ENCODE assay signal across 8 cellular contexts in genomic region chr7:16647435-16647960, GRCh38. TPM values are rescaled to one million over a fixed set of nuclear protein-coding genes. Genes with fewer than 3 reads are reported as not detected.
DNase-seq lines count a peak whose midpoint lies in the region; ATAC-seq and TF ChIP-seq lines count a peak whose summit lies in the region.

No MANE protein-coding gene starts in this region.

- TF ChIP-seq EP300 in upper lobe of left lung (IDR thresholded peaks at IDR 0.05), result no peak

- no peaks in the 10 kb centered on the region for H3K36me3 ChIP-seq in CD8-positive, alpha-beta memory T cell (ENCODE audit: insufficient read depth, low read length)
- no peaks in the 10 kb centered on the region for H3K36me3 ChIP-seq in upper lobe of left lung

- no peak for TF ChIP-seq POLR2A in upper lobe of left lung (IDR thresholded peaks at IDR 0.05)

- no peak overlapping the region for H3K4me3 ChIP-seq in CD8-positive, alpha-beta memory T cell (ENCODE audit: low read length)
- H3K4me3 ChIP-seq in LNCaP clone FGC (ENCODE audit: low read depth, low read length) (peak overlapping the region; percentile 89), upper lobe of left lung (peak overlapping the region in 2 of 4 donors; percentile 73 to 84)

- WGBS in upper lobe of left lung, 2 donors, result 54 to 66% methylated on average over 2 of the region's 2 CpGs

- no peak overlapping the region for H3K27ac ChIP-seq in CD8-positive, alpha-beta memory T cell (ENCODE audit: low read depth, low read length)
- no peak overlapping the region for H3K27ac ChIP-seq in upper lobe of left lung

- peak overlapping the region; percentile 95 to 100 (median 98) for H3K4me3 Mint-ChIP-seq in CD8-positive, alpha-beta memory T cell
- H3K4me3 Mint-ChIP-seq in MCF 10A (ENCODE audit: unreplicated experiment) (peak overlapping the region; percentile 86), natural killer cell (peak overlapping the region; percentile 99)

- TF ChIP-seq CTCF in LNCaP clone FGC (IDR thresholded peaks at IDR 0.05; ENCODE audit: control insufficient read depth, extremely low read depth, insufficient read depth), result no peak
- TF ChIP-seq CTCF in MCF 10A (IDR thresholded peaks at IDR 0.05; ENCODE audit: unreplicated experiment), result no peak
- TF ChIP-seq CTCF in natural killer cell (IDR thresholded peaks at IDR 0.05), result no peak
- TF ChIP-seq CTCF in upper lobe of left lung (IDR thresholded peaks at IDR 0.05), result no peak

- peak overlapping the region in 6 of 8 donors; percentile 6 to 89 (median 58) for H3K27ac Mint-ChIP-seq in CD8-positive, alpha-beta memory T cell
- H3K27ac Mint-ChIP-seq in MCF 10A (ENCODE audit: low read depth, unreplicated experiment), result no peak overlapping the region
- H3K27ac Mint-ChIP-seq in natural killer cell, result peak overlapping the region; percentile 94 to 96

- H3K4me1 Mint-ChIP-seq in CD8-positive, alpha-beta memory T cell, result peaks cover 69 to 78% (median 77%) of the 10 kb centered on the region in 3 donors
- H3K4me1 Mint-ChIP-seq in MCF 10A (ENCODE audit: insufficient read depth, unreplicated experiment) (peaks cover 39% of the 10 kb centered on the region), natural killer cell (peaks cover 71 to 72% of the 10 kb centered on the region in 2 donors)

- peaks cover 0 to 19% (median 2%) of the 10 kb centered on the region in 3 donors for H3K36me3 Mint-ChIP-seq in CD8-positive, alpha-beta memory T cell
- no peaks in the 10 kb centered on the region for H3K36me3 Mint-ChIP-seq in MCF 10A (ENCODE audit: insufficient read depth, unreplicated experiment)
- no peaks in the 10 kb centered on the region for H3K36me3 Mint-ChIP-seq in natural killer cell

- BruUV-seq in MCF 10A (replicated peaks; lab: Mats Ljungman, UMichigan), result no TSS peak

- no peaks in the 10 kb centered on the region for H3K27me3 ChIP-seq in CD8-positive, alpha-beta memory T cell (ENCODE audit: insufficient read depth, low read length, poor library complexity, severe bottlenecking)
- H3K27me3 ChIP-seq in upper lobe of left lung, result no peaks in the 10 kb centered on the region

- intact Hi-C loops in MCF 10A (cut with micrococcal nuclease) (loop anchor here (5.0 kb wide), 1 partner anchor 105 kb away; the partner anchor contains the start of gene TSPAN13), natural killer cell (cut with micrococcal nuclease) (loop anchor here (5.0 to 10.0 kb wide), 2 partner anchors 83 to 585 kb away; no protein-coding TSS in a partner anchor)

- no peaks in the 10 kb centered on the region for H3K9me3 ChIP-seq in CD8-positive, alpha-beta memory T cell (ENCODE audit: low read length)
- no peaks in the 10 kb centered on the region for H3K9me3 ChIP-seq in upper lobe of left lung

- CTCF ChIA-PET in CD8-positive, alpha-beta memory T cell (lab: Charles Lee), result interaction anchor here (1.5 kb wide), 1 partner anchor 12 kb away, joined by 3 read pairs; no protein-coding TSS in a partner anchor
- CTCF ChIA-PET in MCF 10A (lab: Yijun Ruan, JAX), result interaction anchor here (0.6 to 1.6 kb wide), 4 partner anchors 9 to 44 kb away, joined by 3 to 4 read pairs (median 4); no protein-coding TSS in a partner anchor

- ATAC-seq in natural killer cell (no peak), HG03457 (IDR thresholded peaks at IDR 0.05; ENCODE audit: unreplicated experiment) (no peak), upper lobe of left lung (ENCODE audit: low FRiP score in 2 of 2) (no peak)

- peaks cover 47% of the 10 kb centered on the region for H3K4me1 ChIP-seq in CD8-positive, alpha-beta memory T cell (ENCODE audit: insufficient read depth, low read length)
- H3K4me1 ChIP-seq in upper lobe of left lung, result peaks cover 14 to 40% (median 33%) of the 10 kb centered on the region in 4 donors

- POLR2A ChIA-PET in CD8-positive, alpha-beta memory T cell (lab: Charles Lee), result interaction anchor here (0.6 kb wide), 1 partner anchor 211 kb away, joined by 3 read pairs; no protein-coding TSS in a partner anchor
- POLR2A ChIA-PET in MCF 10A (lab: Yijun Ruan, JAX), result interaction anchor here (0.9 to 7.5 kb wide), 8 partner anchors 10 to 303 kb away, joined by 3 to 106 read pairs (median 6); partner anchors contain the start of gene TSPAN13

- DNase-seq in CD8-positive, alpha-beta memory T cell, result no peak
- no peak for DNase-seq in LNCaP clone FGC (ENCODE audit: low read depth)
- DNase-seq in MCF 10A (ENCODE audit: unreplicated experiment), result no peak
- DNase-seq in natural killer cell, result no peak
- DNase-seq in NCI-H446 (lab: John Stamatoyannopoulos, UW), result no peak
- no peak for DNase-seq in upper lobe of left lung
- DNase-seq in NCI-H748 treated with DMSO at 0.1 percent for 48 hours (lab: John Stamatoyannopoulos, UW), result no peak

- H3K9me3 Mint-ChIP-seq in CD8-positive, alpha-beta memory T cell, result no peaks in the 10 kb centered on the region
- H3K9me3 Mint-ChIP-seq in MCF 10A (ENCODE audit: unreplicated experiment) (no peaks in the 10 kb centered on the region), natural killer cell (no peaks in the 10 kb centered on the region)

- H3K27me3 Mint-ChIP-seq in CD8-positive, alpha-beta memory T cell, result peaks cover 0 to 2% of the 10 kb centered on the region in 2 donors
- H3K27me3 Mint-ChIP-seq in MCF 10A (ENCODE audit: insufficient read depth, unreplicated experiment) (no peaks in the 10 kb centered on the region), natural killer cell (ENCODE audit: low read depth in 2 of 2) (no peaks in the 10 kb centered on the region)

RNA-seq across cellular contexts. Expression of gene BZW2, which starts 1.5 kb away (rescaled TPM):
- 100 to 1,000 TPM; 128 to 136 TPM for total RNA-seq in CD8-positive, alpha-beta memory T cell
- polyA plus RNA-seq in CD8-positive, alpha-beta memory T cell, result 52.9 TPM
- 41.0 and 85.4 TPM in 2 replicates for total RNA-seq in MCF 10A (2022)
- total RNA-seq in natural killer cell, result 10 to 100 TPM; 15.3 to 21.0 (median 19.9) TPM
- total RNA-seq in upper lobe of left lung, result 10 to 100 TPM; 27.9 to 63.7 (median 31.9) TPM

RNA-seq across cellular contexts. Expression of gene ANKMY2, which starts 1.9 kb away (rescaled TPM):
- total RNA-seq in CD8-positive, alpha-beta memory T cell, result 10 to 100 TPM; 10.7 to 10.9 TPM
- polyA plus RNA-seq in CD8-positive, alpha-beta memory T cell, result 20.1 TPM
- total RNA-seq in MCF 10A (2022) (14.3 and 15.3 TPM in 2 replicates), natural killer cell (10 to 100 TPM; 15.5 to 21.4 (median 19.4) TPM), upper lobe of left lung (10 to 100 TPM in 5 of 6 donors, 1 to 10 TPM in 1; 5.8 to 16.3 (median 12.7) TPM)
